ENCODE assay signal across 27 cellular contexts in the genomic region with DNA sequence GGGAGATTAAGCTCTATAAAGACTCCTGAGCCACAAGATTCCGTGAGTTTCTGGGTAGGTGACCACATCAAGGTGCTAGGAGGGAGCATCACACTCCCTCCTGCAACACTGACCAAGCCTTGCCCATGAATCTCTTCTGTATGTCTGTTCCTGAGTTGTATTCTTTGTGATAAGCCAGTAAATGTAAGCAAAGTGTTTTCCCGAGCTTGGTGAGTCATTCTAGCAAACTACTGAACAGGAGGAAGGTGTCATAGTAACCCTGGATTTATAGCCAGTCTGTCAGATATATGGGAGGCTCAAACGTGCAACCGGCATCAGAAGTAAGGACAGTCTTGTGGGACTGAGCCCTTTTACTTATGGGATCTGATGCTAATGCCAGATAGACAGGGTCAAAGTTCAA.
DNase-seq lines count a peak whose midpoint lies in the region; ATAC-seq, FAIRE-seq and TF ChIP-seq lines count a peak whose summit lies in the region.
"Had no signal": no experiment of that assay in that cellular context is flagged by ENCODE, and none has a peak within 500 bp of the region (broad histone marks: within the 10 kb centered on the region; RNA-seq: fewer than 3 reads in every experiment).

No MANE protein-coding gene starts in this region.

- H3K27ac ChIP-seq in A549 (no peak overlapping the region), heart right ventricle (no peak overlapping the region)
- H3K27ac ChIP-seq: SJSA1, skin epidermis, upper lobe of right lung had no signal

- WGBS in A549 (ENCODE audit: missing lambda C conversion rate), result 18% methylated on average over 4 of the region's 4 CpGs
- 48 to 54% methylated on average over 4 of the region's 4 CpGs for WGBS in heart right ventricle, 2 donors

- FAIRE-seq in A549 (lab: Jason Lieb, UNC), result no peak
- FAIRE-seq: K562 had no signal

- no peak for TF ChIP-seq EP300 in A549 (IDR thresholded peaks at IDR 0.05)

- H3K9me3 ChIP-seq in A549 (no peaks in the 10 kb centered on the region), heart right ventricle (no peaks in the 10 kb centered on the region)
- H3K9me3 ChIP-seq: SJSA1, upper lobe of right lung had no signal

- no peak for TF ChIP-seq RAD21 in A549 (conservative IDR thresholded peaks at IDR 0.05 in 1 of 2, IDR thresholded peaks at IDR 0.05 in 1 of 2)

- ATAC-seq in A549 (peak; percentile 34 to 64; a peak in 3 of 6 replicates), heart right ventricle (no peak), HG02798 (IDR thresholded peaks at IDR 0.05; ENCODE audit: poor library complexity, unreplicated experiment) (no peak), left ventricle myocardium superior (no peak)
- ATAC-seq: activated CD8-positive, alpha-beta T cell treated with anti-CD3 and anti-CD28 coated beads for 36 hours; K562; left colon; T-cell; upper lobe of right lung had no signal

- POLR2A ChIA-PET in A549 (lab: Yijun Ruan, JAX), result no interaction called here

- H3K27me3 ChIP-seq in heart right ventricle, result no peaks in the 10 kb centered on the region
- H3K27me3 ChIP-seq: SJSA1, upper lobe of right lung had no signal

- H3K4me3 ChIP-seq in A549 (no peak overlapping the region), astrocyte of the spinal cord (ENCODE audit: low read depth, low read length) (no peak overlapping the region), heart right ventricle (no peak overlapping the region)
- H3K4me3 ChIP-seq: K562, SJSA1, skin epidermis, upper lobe of right lung had no signal

- peak in 1 of 2 experiments; percentile 13 for DNase-seq in A549 (ENCODE audit: low read depth in 1 of 2, low spot score in 1 of 2)
- peak; percentile 32 for DNase-seq in HT1080 (ENCODE audit: low read depth)
- peak; percentile 7 for DNase-seq in astrocyte of the spinal cord (ENCODE audit: low read depth, low spot score)
- DNase-seq in islet precursor cell, result peak; percentile 60
- DNase-seq in stimulated activated CD4-positive, alpha-beta T cell treated with anti-CD3 and anti-CD28 coated beads, Interleukin-4, amount 100 ng/mL, for 24 hours, result no peak
- DNase-seq in heart right ventricle, result no peak
- DNase-seq in left ventricle myocardium superior, result no peak
- DNase-seq: 8988T; activated CD4-positive, alpha-beta T cell treated with anti-CD3 and anti-CD28 coated beads for 1 hour; activated CD8-positive, alpha-beta T cell treated with anti-CD3 and anti-CD28 coated beads for 36 hours; activated gamma-delta T cell; AML-193; CD4-positive, alpha-beta memory T cell; cortex of kidney; H9; left colon; mesendoderm; NCI-H1417 treated with DMSO at 0.1 percent for 48 hours; NCI-H2171; NCI-H524; stimulated activated CD4-positive, alpha-beta T cell treated with anti-CD3 and anti-CD28 coated beads, Interleukin-1b, Interleukin-23, amount 100 ng/mL, for 48 hours; T-cell; upper lobe of right lung had no signal

- TF ChIP-seq CTCF in A549 (IDR thresholded peaks at IDR 0.05), result no peak
- TF ChIP-seq CTCF in astrocyte of the spinal cord (IDR thresholded peaks at IDR 0.05; ENCODE audit: low read depth, low read length), result no peak
- TF ChIP-seq CTCF in heart right ventricle (IDR thresholded peaks at IDR 0.05), result no peak

- intact Hi-C loops in heart right ventricle (cut with DNase I), result no loop called here
- intact Hi-C loops in left ventricle myocardium superior (cut with micrococcal nuclease), result no loop called here

- no peak for TF ChIP-seq POLR2A in A549 (IDR thresholded peaks at IDR 0.05; ENCODE audit: low read length)

- H3K4me2 ChIP-seq in A549, result peak overlapping the region; percentile 15; the same call in 1 of the 3 replicates

- CTCF ChIA-PET in A549 (lab: Yijun Ruan, JAX), result interaction anchor here (1.5 to 2.5 kb wide), 2 partner anchors 10 to 14 kb away, joined by 4 to 5 read pairs; no protein-coding TSS in a partner anchor

- no peaks in the 10 kb centered on the region for H3K4me1 ChIP-seq in A549
- no peaks in the 10 kb centered on the region for H3K4me1 ChIP-seq in heart right ventricle
- H3K4me1 ChIP-seq: SJSA1, upper lobe of right lung had no signal

- no peaks in the 10 kb centered on the region for H3K36me3 ChIP-seq in heart right ventricle
- H3K36me3 ChIP-seq: SJSA1, upper lobe of right lung had no signal

- in situ Hi-C loops in astrocyte of the spinal cord (cut with HindIII; ENCODE audit: low sequenced_read_pairs), result no loop called here

TF ChIP-seq in A549, 52 proteins besides CTCF, POLR2A, EP300 and RAD21:
- TF ChIP-seq FOSL2 (IDR thresholded peaks at IDR 0.05), result no peak
- peak; percentile 16; the same call in 1 of the 2 replicates for TF ChIP-seq FOSL2 (CRISPR knock-in tag; IDR thresholded peaks at IDR 0.05)
- no peak for TF ChIP-seq CHD2 (IDR thresholded peaks at IDR 0.05; ENCODE audit: low read length, partially characterized antibody)

Comparison
In these comparisons a context has a peak if more than half of its experiments do, and no peak if none do; other contexts are left out.
1. ATAC-seq: peak in A549 (2 of 2); none in heart right ventricle (0 of 8), HG02798 (single experiment) and left ventricle myocardium superior (single experiment).
2. DNase-seq: peak in HT1080 (single experiment), astrocyte of the spinal cord (single experiment) and islet precursor cell (single experiment); none in stimulated activated CD4-positive, alpha-beta T cell treated with anti-CD3 and anti-CD28 coated beads, Interleukin-4, amount 100 ng/mL, for 24 hours (single experiment), heart right ventricle (0 of 2) and left ventricle myocardium superior (single experiment).